Comparison of ENCODE assay signal across 1 cellular context in genomic region chr17:45277216-45277849, GRCh38.
TF ChIP-seq lines count a peak whose summit lies in the region.

No MANE protein-coding gene starts in this region.

TF ChIP-seq in HepG2, 621 proteins besides CTCF, POLR2A, EP300 and RAD21 (continued from another document):
- TF ChIP-seq HMGXB3 (CRISPR knock-in tag; IDR thresholded peaks at IDR 0.05; ENCODE audit: borderline replicate concordance) (peak; percentile 69; the same call in 1 of the 2 replicates), ELF1 (CRISPR knock-in tag; IDR thresholded peaks at IDR 0.05) (0 out of 2 replicates have a peak, but pooled peaks have one; percentile 22), ZSCAN30 (CRISPR knock-in tag; IDR thresholded peaks at IDR 0.05) (no peak), ZNF550 (CRISPR knock-in tag; IDR thresholded peaks at IDR 0.05; ENCODE audit: borderline replicate concordance) (no peak), SKIL (CRISPR knock-in tag; IDR thresholded peaks at IDR 0.05; ENCODE audit: borderline replicate concordance) (no peak), GZF1 (CRISPR knock-in tag; IDR thresholded peaks at IDR 0.05) (no peak), ZNF280B (CRISPR knock-in tag; IDR thresholded peaks at IDR 0.05; ENCODE audit: borderline replicate concordance) (no peak), TP53 (CRISPR knock-in tag; conservative IDR thresholded peaks at IDR 0.05) (0 out of 2 replicates have a peak, but pooled peaks have one; percentile 44), THAP9 (CRISPR knock-in tag; IDR thresholded peaks at IDR 0.05; ENCODE audit: borderline replicate concordance) (no peak), KMT2A (CRISPR knock-in tag; IDR thresholded peaks at IDR 0.05) (no peak), ZSCAN5A (CRISPR knock-in tag; IDR thresholded peaks at IDR 0.05; ENCODE audit: borderline replicate concordance) (no peak), ZUFSP (CRISPR knock-in tag; IDR thresholded peaks at IDR 0.05; ENCODE audit: borderline replicate concordance) (no peak), ZNF331 (CRISPR knock-in tag; IDR thresholded peaks at IDR 0.05) (peak; percentile 63; the same call in 1 of the 2 replicates)
- TF ChIP-seq, protein P1, sequence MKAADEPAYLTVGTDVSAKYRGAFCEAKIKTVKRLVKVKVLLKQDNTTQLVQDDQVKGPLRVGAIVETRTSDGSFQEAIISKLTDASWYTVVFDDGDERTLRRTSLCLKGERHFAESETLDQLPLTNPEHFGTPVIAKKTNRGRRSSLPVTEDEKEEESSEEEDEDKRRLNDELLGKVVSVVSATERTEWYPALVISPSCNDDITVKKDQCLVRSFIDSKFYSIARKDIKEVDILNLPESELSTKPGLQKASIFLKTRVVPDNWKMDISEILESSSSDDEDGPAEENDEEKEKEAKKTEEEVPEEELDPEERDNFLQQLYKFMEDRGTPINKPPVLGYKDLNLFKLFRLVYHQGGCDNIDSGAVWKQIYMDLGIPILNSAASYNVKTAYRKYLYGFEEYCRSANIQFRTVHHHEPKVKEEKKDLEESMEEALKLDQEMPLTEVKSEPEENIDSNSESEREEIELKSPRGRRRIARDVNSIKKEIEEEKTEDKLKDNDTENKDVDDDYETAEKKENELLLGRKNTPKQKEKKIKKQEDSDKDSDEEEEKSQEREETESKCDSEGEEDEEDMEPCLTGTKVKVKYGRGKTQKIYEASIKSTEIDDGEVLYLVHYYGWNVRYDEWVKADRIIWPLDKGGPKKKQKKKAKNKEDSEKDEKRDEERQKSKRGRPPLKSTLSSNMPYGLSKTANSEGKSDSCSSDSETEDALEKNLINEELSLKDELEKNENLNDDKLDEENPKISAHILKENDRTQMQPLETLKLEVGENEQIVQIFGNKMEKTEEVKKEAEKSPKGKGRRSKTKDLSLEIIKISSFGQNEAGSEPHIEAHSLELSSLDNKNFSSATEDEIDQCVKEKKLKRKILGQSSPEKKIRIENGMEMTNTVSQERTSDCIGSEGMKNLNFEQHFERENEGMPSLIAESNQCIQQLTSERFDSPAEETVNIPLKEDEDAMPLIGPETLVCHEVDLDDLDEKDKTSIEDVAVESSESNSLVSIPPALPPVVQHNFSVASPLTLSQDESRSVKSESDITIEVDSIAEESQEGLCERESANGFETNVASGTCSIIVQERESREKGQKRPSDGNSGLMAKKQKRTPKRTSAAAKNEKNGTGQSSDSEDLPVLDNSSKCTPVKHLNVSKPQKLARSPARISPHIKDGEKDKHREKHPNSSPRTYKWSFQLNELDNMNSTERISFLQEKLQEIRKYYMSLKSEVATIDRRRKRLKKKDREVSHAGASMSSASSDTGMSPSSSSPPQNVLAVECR (CRISPR knock-in tag; IDR thresholded peaks at IDR 0.05; ENCODE audit: borderline replicate concordance) = peak; percentile 44; the same call in 1 of the 2 replicates
- TF ChIP-seq, protein P2, sequence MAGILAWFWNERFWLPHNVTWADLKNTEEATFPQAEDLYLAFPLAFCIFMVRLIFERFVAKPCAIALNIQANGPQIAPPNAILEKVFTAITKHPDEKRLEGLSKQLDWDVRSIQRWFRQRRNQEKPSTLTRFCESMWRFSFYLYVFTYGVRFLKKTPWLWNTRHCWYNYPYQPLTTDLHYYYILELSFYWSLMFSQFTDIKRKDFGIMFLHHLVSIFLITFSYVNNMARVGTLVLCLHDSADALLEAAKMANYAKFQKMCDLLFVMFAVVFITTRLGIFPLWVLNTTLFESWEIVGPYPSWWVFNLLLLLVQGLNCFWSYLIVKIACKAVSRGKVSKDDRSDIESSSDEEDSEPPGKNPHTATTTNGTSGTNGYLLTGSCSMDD (CRISPR knock-in tag; IDR thresholded peaks at IDR 0.05) = no peak
